Comparison of ENCODE assay signal across 10 cellular contexts in genomic region chr9:79134654-79135053, GRCh38.
DNase-seq lines count a peak whose midpoint lies in the region; ATAC-seq and TF ChIP-seq lines count a peak whose summit lies in the region.
"Had no signal": no experiment of that assay in that cellular context is flagged by ENCODE, and none has a peak within 500 bp of the region (broad histone marks: within the 10 kb centered on the region; RNA-seq: fewer than 3 reads in every experiment).

No MANE protein-coding gene starts in this region.

- H3K36me3 ChIP-seq in Karpas-422 (ENCODE audit: insufficient read depth, low read length) (no peaks in the 10 kb centered on the region), mesendoderm (ENCODE audit: control insufficient read depth, insufficient read depth, low read length) (no peaks in the 10 kb centered on the region)
- H3K36me3 ChIP-seq: right atrium auricular region had no signal

- H3K27me3 ChIP-seq in Karpas-422 (ENCODE audit: low read length) (no peaks in the 10 kb centered on the region), mesendoderm (ENCODE audit: insufficient read depth, low read length, poor library complexity) (no peaks in the 10 kb centered on the region)
- H3K27me3 ChIP-seq: right atrium auricular region had no signal

- no peaks in the 10 kb centered on the region for H3K79me1 ChIP-seq in mesendoderm (ENCODE audit: low read length)

- no peak overlapping the region for H3K4me3 Mint-ChIP-seq in activated T-cell treated with anti-CD3 and anti-CD28 coated beads, Interleukin-2, amount 50 U/mL, for 24 hours
- H3K4me3 Mint-ChIP-seq in activated T-cell treated with anti-CD3 and anti-CD28 coated beads, Interleukin-2, amount 50 U/mL, for 72 hours, result no peak overlapping the region

- no peaks in the 10 kb centered on the region for H4K20me1 ChIP-seq in Karpas-422 (ENCODE audit: insufficient read depth, low read depth, low read length)

- H3K56ac ChIP-seq in mesendoderm (ENCODE audit: low read length), result no peak overlapping the region

- no peak overlapping the region for H3K23ac ChIP-seq in mesendoderm (ENCODE audit: low read length)

- H3K9me2 ChIP-seq in Karpas-422 (replicated peaks; ENCODE audit: insufficient read depth, low read length), result no peaks in the 10 kb centered on the region

- H3K9me3 Mint-ChIP-seq in activated T-cell treated with anti-CD3 and anti-CD28 coated beads, Interleukin-2, amount 50 U/mL, for 24 hours, result no peaks in the 10 kb centered on the region
- H3K9me3 Mint-ChIP-seq in activated T-cell treated with anti-CD3 and anti-CD28 coated beads, Interleukin-2, amount 50 U/mL, for 72 hours, result no peaks in the 10 kb centered on the region

- H2BK15ac ChIP-seq in mesendoderm (replicated peaks; ENCODE audit: low read depth), result no peak overlapping the region

- H3K79me2 ChIP-seq in Karpas-422 (ENCODE audit: low read length) (no peaks in the 10 kb centered on the region), mesendoderm (ENCODE audit: control insufficient read depth, insufficient read depth, low read length) (no peaks in the 10 kb centered on the region)

- H3K27ac ChIP-seq in Karpas-422 (ENCODE audit: low read length) (no peak overlapping the region), mesendoderm (ENCODE audit: low read depth, low read length) (no peak overlapping the region)
- H3K27ac ChIP-seq: right atrium auricular region had no signal

- H3K4me2 ChIP-seq in Karpas-422 (ENCODE audit: low read depth, low read length, poor library complexity, severe bottlenecking) (no peak overlapping the region), mesendoderm (ENCODE audit: low read length) (no peak overlapping the region)

- peak; percentile 35 for TF ChIP-seq CTCF in astrocyte of the cerebellum (IDR thresholded peaks at IDR 0.05; ENCODE audit: low read depth, low read length, missing control alignments)

- no CpG with 5 or more reads among the region's 5 CpGs for WGBS in mesendoderm (ENCODE audit: extremely low coverage, insufficient coverage, low lambda C conversion rate)

- no peak overlapping the region for H3K4me3 ChIP-seq in Karpas-422 (ENCODE audit: low read length)
- no peak overlapping the region for H3K4me3 ChIP-seq in astrocyte of the cerebellum (ENCODE audit: low read depth, low read length)
- no peak overlapping the region for H3K4me3 ChIP-seq in mesendoderm (ENCODE audit: low read length)
- H3K4me3 ChIP-seq: right atrium auricular region had no signal

- H3K4me1 Mint-ChIP-seq in activated T-cell treated with anti-CD3 and anti-CD28 coated beads, Interleukin-2, amount 50 U/mL, for 24 hours (ENCODE audit: low read depth), result no peaks in the 10 kb centered on the region
- no peaks in the 10 kb centered on the region for H3K4me1 Mint-ChIP-seq in activated T-cell treated with anti-CD3 and anti-CD28 coated beads, Interleukin-2, amount 50 U/mL, for 72 hours (ENCODE audit: low read depth)

- DNase-seq in GM03348 (ENCODE audit: low spot score) (peak; percentile 13), Karpas-422 (peak; percentile 60), astrocyte of the cerebellum (ENCODE audit: low read depth) (no peak), mesendoderm (peak; percentile 84)
- no peak for DNase-seq in activated T-cell treated with anti-CD3 and anti-CD28 coated beads, Interleukin-2, amount 50 U/mL, for 24 hours
- no peak for DNase-seq in activated CD4-positive, alpha-beta T cell treated with anti-CD3 and anti-CD28 coated beads, Interleukin-2, amount 50 U/mL, for 48 hours
- no peak for DNase-seq in activated T-cell treated with anti-CD3 and anti-CD28 coated beads, Interleukin-2, amount 50 U/mL, for 72 hours
- DNase-seq: NCI-H1092 treated with DMSO at 0.1 percent for 48 hours had no signal

- H3K9me3 ChIP-seq in Karpas-422 (ENCODE audit: low read length), result no peaks in the 10 kb centered on the region
- H3K9me3 ChIP-seq: right atrium auricular region had no signal

- no peak overlapping the region for H2AK5ac ChIP-seq in mesendoderm (ENCODE audit: low read length)

- no peak overlapping the region for H4K5ac ChIP-seq in mesendoderm (ENCODE audit: low read length)

- no peak overlapping the region for H4K8ac ChIP-seq in mesendoderm (ENCODE audit: low read depth, low read length)

- H3K4ac ChIP-seq in mesendoderm (ENCODE audit: low read depth, low read length), result no peak overlapping the region

- no peak overlapping the region for H2BK120ac ChIP-seq in mesendoderm (ENCODE audit: low read depth, low read length)

- H3K9ac ChIP-seq in Karpas-422 (ENCODE audit: low read length) (no peak overlapping the region), mesendoderm (ENCODE audit: low read length) (no peak overlapping the region)

- no peak overlapping the region for H3K27ac Mint-ChIP-seq in activated T-cell treated with anti-CD3 and anti-CD28 coated beads, Interleukin-2, amount 50 U/mL, for 24 hours
- no peak overlapping the region for H3K27ac Mint-ChIP-seq in activated T-cell treated with anti-CD3 and anti-CD28 coated beads, Interleukin-2, amount 50 U/mL, for 72 hours

- H3K4me1 ChIP-seq in Karpas-422 (ENCODE audit: low read length) (no peaks in the 10 kb centered on the region), mesendoderm (ENCODE audit: control insufficient read depth, low read depth, low read length) (no peaks in the 10 kb centered on the region)
- H3K4me1 ChIP-seq: right atrium auricular region had no signal

- H3K18ac ChIP-seq in mesendoderm (ENCODE audit: low read length), result no peak overlapping the region

- no peak overlapping the region for H2AFZ ChIP-seq in Karpas-422 (ENCODE audit: low read length)

- H2BK5ac ChIP-seq in mesendoderm (ENCODE audit: low read length), result no peak overlapping the region

- in situ Hi-C loops in astrocyte of the cerebellum (cut with HindIII; ENCODE audit: low sequenced_read_pairs), result loop anchor here (5.0 to 25.0 kb wide), 2 partner anchors 73 to 578 kb away; no protein-coding TSS in a partner anchor

- H3K36me3 Mint-ChIP-seq in activated T-cell treated with anti-CD3 and anti-CD28 coated beads, Interleukin-2, amount 50 U/mL, for 24 hours (ENCODE audit: low read depth), result no peaks in the 10 kb centered on the region
- no peaks in the 10 kb centered on the region for H3K36me3 Mint-ChIP-seq in activated T-cell treated with anti-CD3 and anti-CD28 coated beads, Interleukin-2, amount 50 U/mL, for 72 hours (ENCODE audit: insufficient read depth in 2 of 2)

- no peak for ATAC-seq in activated CD4-positive, CD25-positive, alpha-beta regulatory T cell treated with anti-CD3 and anti-CD28 coated beads, Interleukin-2, amount 50 U/mL, for 24 hours
- ATAC-seq in activated T-cell treated with anti-CD3 and anti-CD28 coated beads, Interleukin-2, amount 50 U/mL, for 72 hours (replicated peaks in 1 of 2), result no peak

- H3K27me3 Mint-ChIP-seq in activated T-cell treated with anti-CD3 and anti-CD28 coated beads, Interleukin-2, amount 50 U/mL, for 24 hours, result no peaks in the 10 kb centered on the region
- H3K27me3 Mint-ChIP-seq in activated T-cell treated with anti-CD3 and anti-CD28 coated beads, Interleukin-2, amount 50 U/mL, for 72 hours (ENCODE audit: low read depth), result no peaks in the 10 kb centered on the region

Comparison
In these comparisons a context has a peak if more than half of its experiments do, and no peak if none do; other contexts are left out.
1. DNase-seq: peak in GM03348 (single experiment), Karpas-422 (single experiment) and mesendoderm (single experiment); none in astrocyte of the cerebellum (single experiment), activated T-cell treated with anti-CD3 and anti-CD28 coated beads, Interleukin-2, amount 50 U/mL, for 24 hours (single experiment), activated CD4-positive, alpha-beta T cell treated with anti-CD3 and anti-CD28 coated beads, Interleukin-2, amount 50 U/mL, for 48 hours (0 of 2) and activated T-cell treated with anti-CD3 and anti-CD28 coated beads, Interleukin-2, amount 50 U/mL, for 72 hours (0 of 2).